1 cellular context compared by ENCODE assay signal in genomic region chr13:66805657-66806056, GRCh38.
TF ChIP-seq lines count a peak whose summit lies in the region.

No MANE protein-coding gene starts in this region.

TF ChIP-seq in SK-N-SH treated with all-trans-retinoic acid at 6 μM for 48 hours, 23 proteins besides CTCF, POLR2A, EP300 and RAD21 (continued from another document):
- TF ChIP-seq ZC3H10 (CRISPR knock-in tag; IDR thresholded peaks at IDR 0.05): no peak
- no peak for TF ChIP-seq ARNTL (CRISPR knock-in tag; IDR thresholded peaks at IDR 0.05; ENCODE audit: borderline replicate concordance, low read depth)
TF ChIP-seq in SK-N-SH treated with all-trans-retinoic acid at 6 μM for 48 hours: peak in this region for 2.
